Comparison of ENCODE assay signal across 8 cellular contexts in the genomic region with DNA sequence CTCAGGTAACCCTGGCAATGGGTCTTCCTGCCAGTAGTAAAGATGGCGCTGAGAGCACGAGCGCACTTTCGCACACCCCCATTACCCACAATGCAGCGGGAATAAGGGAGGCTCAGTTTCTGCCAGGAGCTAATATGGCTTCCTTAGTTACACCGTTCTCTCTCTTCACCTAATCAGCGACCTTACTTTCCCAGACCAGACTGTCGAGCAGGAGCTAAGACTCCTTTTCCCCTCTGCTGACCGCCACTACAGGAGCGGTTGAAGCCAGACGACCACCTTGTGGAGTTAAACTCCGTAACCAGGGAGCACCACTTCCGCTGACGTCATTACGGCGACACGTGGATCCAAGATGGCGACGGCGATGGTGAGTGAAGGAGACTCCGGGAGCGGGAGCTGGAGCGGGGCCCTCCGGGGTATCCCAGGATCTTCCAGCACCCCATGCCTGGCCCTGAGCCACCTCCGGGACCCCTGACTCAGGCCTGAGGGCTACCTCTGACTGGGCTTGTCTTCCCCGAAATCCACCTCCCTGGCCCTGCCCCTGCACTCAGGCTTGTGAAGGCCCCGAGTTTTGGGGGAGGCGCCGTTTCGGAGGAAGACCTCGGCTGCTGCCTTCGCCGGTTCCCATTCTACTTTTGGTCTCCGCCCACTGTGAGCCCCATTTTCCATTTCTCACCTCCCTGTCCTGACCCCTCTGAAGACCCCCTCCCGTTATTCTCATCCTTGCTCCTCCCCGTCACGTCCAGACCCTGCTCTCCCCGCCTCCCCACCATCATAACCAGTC. TPM values are rescaled to one million over a fixed set of nuclear protein-coding genes. Genes with fewer than 3 reads are reported as not detected.
A peak's percentile ranks its signal among the peaks of the same experiment; 100 is the strongest.
DNase-seq lines count a peak whose midpoint lies in the region; ATAC-seq and TF ChIP-seq lines count a peak whose summit lies in the region.

TSS of gene TM9SF4 (plus strand) at position 323 of the 781 bp plus-strand sequence. CDS start at position 350, 27 bp downstream.

- intact Hi-C loops in Calu3 (cut with micrococcal nuclease; ENCODE audit: unreplicated experiment) = no loop called here

- H3K27ac ChIP-seq in HUES64 (ENCODE audit: low read depth, low read length) (peak within 1 kb of the TSS; percentile 92), OCI-LY1 (ENCODE audit: low read depth, low read length, poor library complexity, severe bottlenecking) (peak within 1 kb of the TSS; percentile 75)

- H3K9me3 Mint-ChIP-seq in Calu3 (ENCODE audit: low read depth, unreplicated experiment) (no peaks in the 10 kb centered on the region), endothelial cell (ENCODE audit: unreplicated experiment) (no peaks in the 10 kb centered on the region), mesothelial cell of epicardium (no peaks in the 10 kb centered on the region)

- peak; percentile 97 for DNase-seq in Calu3
- peak; percentile 96 for DNase-seq in activated CD8-positive, alpha-beta memory T cell treated with anti-CD3 and anti-CD28 coated beads, Interleukin-2, amount 50 U/mL, for 48 hours
- DNase-seq in endothelial cell (ENCODE audit: low spot score) = peak; percentile 85
- DNase-seq in mesothelial cell of epicardium (ENCODE audit: low spot score in 2 of 2, unreplicated experiment in 2 of 2) = peak; percentile 78 to 89
- DNase-seq in stimulated activated CD8-positive, alpha-beta memory T cell treated with anti-CD3 and anti-CD28 coated beads, Interleukin-15, amount 100 ng/mL, for 48 hours (ENCODE audit: low read depth in 2 of 2) = peak; percentile 77 to 78

- H3F3A ChIP-seq in OCI-LY1 (ENCODE audit: insufficient read depth, low read length) = no peaks in the 10 kb centered on the region

- H3K36me3 Mint-ChIP-seq in Calu3 (ENCODE audit: insufficient read depth, unreplicated experiment) (peaks cover 17% of the 10 kb centered on the region), endothelial cell (ENCODE audit: low read depth, unreplicated experiment) (no peaks in the 10 kb centered on the region), mesothelial cell of epicardium (no peaks in the 10 kb centered on the region)

- H4K20me1 ChIP-seq in OCI-LY1 (ENCODE audit: insufficient read depth, low read length) = no peaks in the 10 kb centered on the region

- H3K27ac Mint-ChIP-seq in Calu3 (ENCODE audit: unreplicated experiment) (peak within 1 kb of the TSS; percentile 97), endothelial cell (ENCODE audit: unreplicated experiment) (peak within 1 kb of the TSS; percentile 100), mesothelial cell of epicardium (peak within 1 kb of the TSS; percentile 100)

- H3K4me1 Mint-ChIP-seq in Calu3 (ENCODE audit: low read depth, unreplicated experiment) (peaks cover 18% of the 10 kb centered on the region), endothelial cell (ENCODE audit: unreplicated experiment) (peaks cover 23% of the 10 kb centered on the region), mesothelial cell of epicardium (peaks cover 15% of the 10 kb centered on the region)

- H3K9me2 ChIP-seq in OCI-LY1 (ENCODE audit: low read depth, low read length) = no peaks in the 10 kb centered on the region

- H3K27me3 ChIP-seq in HUES64 (ENCODE audit: insufficient read depth, low read length) (no peaks in the 10 kb centered on the region), OCI-LY1 (ENCODE audit: insufficient read depth, low read length) (no peaks in the 10 kb centered on the region)

- peak within 1 kb of the TSS; percentile 71 for H3K4me3 ChIP-seq in HUES64 (ENCODE audit: low read length)
- H3K4me3 ChIP-seq in OCI-LY1 (ENCODE audit: low read depth, low read length, poor library complexity, severe bottlenecking) = peak within 1 kb of the TSS; percentile 80

- WGBS in HUES64 = 0% methylated on average over 38 of the region's 38 CpGs

- peak within 1 kb of the TSS; percentile 90 for H3K4me2 ChIP-seq in OCI-LY1 (ENCODE audit: low read length)

- CTCF ChIA-PET in Calu3 (lab: Charles Lee) = interaction anchor here (1.1 kb wide), 1 partner anchor 158 kb away, joined by 4 read pairs; the partner anchor contains the start of gene PDRG1

- H3K4me1 ChIP-seq in HUES64 (ENCODE audit: insufficient read depth, low read length) (peaks cover 9% of the 10 kb centered on the region), OCI-LY1 (ENCODE audit: insufficient read depth, low read length, severe bottlenecking) (peaks cover 15% of the 10 kb centered on the region)

- no peak for TF ChIP-seq CTCF in Calu3 (IDR thresholded peaks at IDR 0.05; ENCODE audit: unreplicated experiment)
- no peak for TF ChIP-seq CTCF in OCI-LY1 (IDR thresholded peaks at IDR 0.05; ENCODE audit: low read length)
- no peak for TF ChIP-seq CTCF in endothelial cell (IDR thresholded peaks at IDR 0.05; ENCODE audit: unreplicated experiment)
- no peak for TF ChIP-seq CTCF in mesothelial cell of epicardium (IDR thresholded peaks at IDR 0.05; ENCODE audit: unreplicated experiment)

- H3K79me2 ChIP-seq in OCI-LY1 (ENCODE audit: insufficient read depth, low read length) = peaks cover 43% of the 10 kb centered on the region

- peak within 1 kb of the TSS; percentile 74 for H3K4me3 Mint-ChIP-seq in Calu3 (ENCODE audit: low read depth, unreplicated experiment)
- peak within 1 kb of the TSS; percentile 99 for H3K4me3 Mint-ChIP-seq in endothelial cell (ENCODE audit: unreplicated experiment)
- peak within 1 kb of the TSS; percentile 98 for H3K4me3 Mint-ChIP-seq in mesothelial cell of epicardium

- peak; percentile 86 for ATAC-seq in GM21447 (IDR thresholded peaks at IDR 0.05; ENCODE audit: unreplicated experiment)

- H3K9me3 ChIP-seq in HUES64 (ENCODE audit: insufficient read depth, low read depth, low read length) (no peaks in the 10 kb centered on the region), OCI-LY1 (ENCODE audit: low read length) (no peaks in the 10 kb centered on the region)

- H3K36me3 ChIP-seq in HUES64 (ENCODE audit: insufficient read depth, low read length) (peaks cover 6% of the 10 kb centered on the region; the same call in 1 of the 2 replicates), OCI-LY1 (ENCODE audit: insufficient read depth, low read length) (no peaks in the 10 kb centered on the region)

- H2AFZ ChIP-seq in OCI-LY1 (ENCODE audit: low read length) = peak within 1 kb of the TSS; percentile 97

- H3K9ac ChIP-seq in HUES64 (ENCODE audit: low read depth, low read length) = peak within 1 kb of the TSS; percentile 96
- peak within 1 kb of the TSS; percentile 83 for H3K9ac ChIP-seq in OCI-LY1 (ENCODE audit: low read length)

- BruUV-seq in Calu3 (replicated peaks; lab: Mats Ljungman, UMichigan) = no TSS peak

- H3K27me3 Mint-ChIP-seq in Calu3 (ENCODE audit: unreplicated experiment) (peaks cover 6% of the 10 kb centered on the region), endothelial cell (ENCODE audit: unreplicated experiment) (peaks cover 3% of the 10 kb centered on the region), mesothelial cell of epicardium (ENCODE audit: low read depth) (peaks cover 12% of the 10 kb centered on the region)

RNA-seq across cellular contexts. Expression of gene TM9SF4, which starts in this region (rescaled TPM):
- total RNA-seq in Calu3 (2022) (95.3 and 104 TPM in 2 replicates), endothelial cell (ENCODE audit: unreplicated experiment) (46.0 TPM), mesothelial cell of epicardium (77.8 to 82.2 TPM (median 80.2 TPM) in 3 replicates)
- polyA plus RNA-seq in HUES64 (2013, experiment 1 of 2) = 22.7 TPM
- 29.4 TPM for polyA plus RNA-seq in HUES64 (2013, experiment 2 of 2)

Comparison
In these comparisons a context has a peak if more than half of its experiments do, and no peak if none do; other contexts are left out.
1. Peak in every context shown above with its lines: DNase-seq, ATAC-seq, H3K4me3 ChIP-seq and H3K27ac ChIP-seq.